In genomic region chr6:27758471-27758870, GRCh38 we compare ENCODE assay signal across 17 cellular contexts.
A peak's percentile ranks its signal among the peaks of the same experiment; 100 is the strongest.
DNase-seq lines count a peak whose midpoint lies in the region; ATAC-seq and TF ChIP-seq lines count a peak whose summit lies in the region.
"Had no signal": no experiment of that assay in that cellular context is flagged by ENCODE, and none has a peak within 500 bp of the region (broad histone marks: within the 10 kb centered on the region; RNA-seq: fewer than 3 reads in every experiment).

No MANE protein-coding gene starts in this region.

- CTCF ChIA-PET in CD4-positive, alpha-beta memory T cell (lab: Charles Lee; ENCODE audit: partially characterized antibody) = interaction anchor here (1.4 to 7.0 kb wide), 4 partner anchors 13 to 240 kb away, joined by 3 to 53 read pairs (median 5); no protein-coding TSS in a partner anchor

- no peak overlapping the region for H3K4me3 ChIP-seq in CD4-positive, alpha-beta memory T cell (ENCODE audit: low read length in 2 of 2)
- no peak overlapping the region for H3K4me3 ChIP-seq in H7 (ENCODE audit: insufficient read depth, low read depth, low read length)
- H3K4me3 ChIP-seq in vagina = no peak overlapping the region
- H3K4me3 ChIP-seq: gastrocnemius medialis, pancreas had no signal

- peaks cover 16 to 34% (median 24%) of the 10 kb centered on the region in 4 donors for H3K4me1 Mint-ChIP-seq in CD4-positive, alpha-beta memory T cell
- peaks cover 19 to 24% of the 10 kb centered on the region in 2 donors for H3K4me1 Mint-ChIP-seq in natural killer cell

- H3K36me3 Mint-ChIP-seq in CD4-positive, alpha-beta memory T cell = peaks cover 0 to 2% of the 10 kb centered on the region in 2 donors
- no peaks in the 10 kb centered on the region for H3K36me3 Mint-ChIP-seq in natural killer cell

- no peak for TF ChIP-seq POLR2A in vagina (IDR thresholded peaks at IDR 0.05)

- intact Hi-C loops in CD4-positive, alpha-beta memory T cell (cut with micrococcal nuclease) = loop anchor here (10.0 kb wide), 1 partner anchor 1106 kb away; no protein-coding TSS in a partner anchor
- intact Hi-C loops in natural killer cell (cut with micrococcal nuclease) = loop anchor here (10.0 kb wide), 1 partner anchor 1224 kb away; the partner anchor contains the start of gene HMGN4
- intact Hi-C loops in vagina (cut with DNase I) = loop anchor here (10.0 kb wide), 1 partner anchor 254 kb away; no protein-coding TSS in a partner anchor

- TF ChIP-seq CTCF in natural killer cell (IDR thresholded peaks at IDR 0.05) (no peak), vagina (IDR thresholded peaks at IDR 0.05) (no peak)

- peaks cover 20% of the 10 kb centered on the region for H3K4me1 ChIP-seq in CD4-positive, alpha-beta memory T cell (ENCODE audit: insufficient read depth, low read length)
- H3K4me1 ChIP-seq in vagina = peaks cover 8% of the 10 kb centered on the region
- H3K4me1 ChIP-seq: gastrocnemius medialis had no signal

- peak overlapping the region in 5 of 8 donors; percentile 51 to 87 (median 78) for H3K4me3 Mint-ChIP-seq in CD4-positive, alpha-beta memory T cell
- H3K4me3 Mint-ChIP-seq in natural killer cell = peak overlapping the region; percentile 38

- POLR2A ChIA-PET in CD4-positive, alpha-beta memory T cell (lab: Charles Lee; ENCODE audit: partially characterized antibody) = no interaction called here

- no peaks in the 10 kb centered on the region for H3K27me3 Mint-ChIP-seq in CD4-positive, alpha-beta memory T cell
- peaks cover 0 to 6% of the 10 kb centered on the region in 2 donors for H3K27me3 Mint-ChIP-seq in natural killer cell (ENCODE audit: low read depth in 2 of 2)

- H3K27ac Mint-ChIP-seq in CD4-positive, alpha-beta memory T cell = peak overlapping the region in 1 of 7 donors; percentile 52
- H3K27ac Mint-ChIP-seq in natural killer cell = no peak overlapping the region

- H3K36me3 ChIP-seq in CD4-positive, alpha-beta memory T cell (ENCODE audit: insufficient read depth, low read length) = no peaks in the 10 kb centered on the region
- H3K36me3 ChIP-seq in H7 (replicated peaks; ENCODE audit: control insufficient read depth, insufficient read depth, low read length) = no peaks in the 10 kb centered on the region
- no peaks in the 10 kb centered on the region for H3K36me3 ChIP-seq in vagina
- H3K36me3 ChIP-seq: gastrocnemius medialis, pancreas, stomach had no signal

- no peak for DNase-seq in CD4-positive, alpha-beta memory T cell
- DNase-seq in H7 (peak; percentile 60), amniotic epithelial cell (ENCODE audit: low read depth) (peak; percentile 8), natural killer cell (no peak), vagina (ENCODE audit: extremely low spot score in 2 of 2) (no peak), GOT3 (lab: John Stamatoyannopoulos, UW) (no peak)
- no peak for DNase-seq in stimulated activated CD4-positive, alpha-beta T cell treated with anti-CD3 and anti-CD28 coated beads, Interleukin-4, amount 100 ng/mL, for 1 hour
- DNase-seq: amniotic stem cell, cerebellar nuclear complex, EL, gastrocnemius medialis, NCI-H187 treated with DMSO at 0.1 percent for 48 hours, NCI-H510A treated with DMSO at 0.1 percent for 48 hours, pancreas, stomach had no signal

- no peaks in the 10 kb centered on the region for H3K9me3 Mint-ChIP-seq in CD4-positive, alpha-beta memory T cell
- H3K9me3 Mint-ChIP-seq in natural killer cell = no peaks in the 10 kb centered on the region

- H3K9me3 ChIP-seq in CD4-positive, alpha-beta memory T cell (ENCODE audit: control insufficient read depth in 1 of 2, low read length in 2 of 2) = no peaks in the 10 kb centered on the region
- no peaks in the 10 kb centered on the region for H3K9me3 ChIP-seq in vagina
- H3K9me3 ChIP-seq: gastrocnemius medialis, pancreas, stomach had no signal

- ATAC-seq in natural killer cell = no peak
- ATAC-seq: gastrocnemius medialis, pancreas had no signal

- H3K27me3 ChIP-seq in CD4-positive, alpha-beta memory T cell (ENCODE audit: insufficient read depth, low read length) = no peaks in the 10 kb centered on the region
- H3K27me3 ChIP-seq in H7 (ENCODE audit: control insufficient read depth, insufficient read depth, low read length) (peaks cover 79% of the 10 kb centered on the region), vagina (no peaks in the 10 kb centered on the region)

- H3K27ac ChIP-seq in CD4-positive, alpha-beta memory T cell (ENCODE audit: low read depth, low read length) = no peak overlapping the region
- H3K27ac ChIP-seq in vagina = no peak overlapping the region
- H3K27ac ChIP-seq: C4-2B, gastrocnemius medialis, pancreas, skin epidermis, stomach had no signal

Comparison
In these comparisons a context has a peak if more than half of its experiments do, and no peak if none do; other contexts are left out.
1. DNase-seq: peak in H7 (single experiment) and amniotic epithelial cell (single experiment); none in CD4-positive, alpha-beta memory T cell (0 of 5), natural killer cell (single experiment), vagina (0 of 2), GOT3 (single experiment) and stimulated activated CD4-positive, alpha-beta T cell treated with anti-CD3 and anti-CD28 coated beads, Interleukin-4, amount 100 ng/mL, for 1 hour (single experiment).